8 cellular contexts compared by ENCODE assay signal in the genomic region with DNA sequence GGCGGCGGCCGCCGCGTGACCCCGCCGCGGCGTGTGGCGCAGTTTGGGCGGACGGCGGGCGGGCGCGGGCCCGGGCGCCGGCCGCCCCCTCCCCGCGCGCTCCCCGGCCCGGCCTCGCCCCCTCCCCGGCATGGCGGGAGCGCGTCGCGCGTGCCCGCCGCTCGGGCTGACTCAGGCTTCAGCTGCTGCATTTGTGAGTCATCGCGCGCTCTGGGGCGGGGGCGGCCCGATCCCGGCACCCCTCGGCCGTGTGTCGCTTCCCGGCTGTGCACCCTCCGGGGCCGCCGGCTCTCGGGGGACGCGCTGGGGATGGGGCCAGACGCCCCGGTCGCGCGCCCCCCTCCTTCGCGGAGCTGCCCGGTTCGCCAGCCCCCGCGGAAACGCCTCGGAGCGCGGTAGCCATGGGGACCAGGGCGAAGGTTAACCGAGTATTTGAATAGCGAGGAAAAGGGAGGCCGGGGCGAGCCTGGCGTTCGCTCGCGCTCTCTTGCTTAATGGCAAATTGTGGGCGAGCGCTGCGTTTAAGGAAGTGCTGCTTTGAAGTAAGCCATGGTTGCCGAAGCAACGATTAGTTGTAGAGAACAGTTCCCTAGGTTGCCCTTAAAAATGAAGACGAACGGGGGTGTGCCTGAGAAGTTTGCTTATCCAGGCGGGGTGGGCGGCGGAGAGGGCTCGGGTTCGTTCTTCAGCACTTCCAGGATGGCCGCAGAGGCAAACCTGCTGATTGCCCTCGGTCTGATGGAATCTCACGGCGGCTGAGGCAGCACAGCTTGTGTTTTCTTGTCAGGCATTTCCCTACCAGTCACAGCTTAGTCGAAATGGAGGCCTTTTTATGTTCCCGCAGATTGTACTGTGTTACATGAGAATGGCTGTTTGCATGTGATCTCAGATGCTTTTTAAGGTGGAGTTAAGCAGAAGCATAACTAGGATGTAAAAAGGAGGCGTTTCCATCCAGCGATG. TPM values are rescaled to one million over a fixed set of nuclear protein-coding genes. Genes with fewer than 3 reads are reported as not detected.
A peak's percentile ranks its signal among the peaks of the same experiment; 100 is the strongest.
DNase-seq lines count a peak whose midpoint lies in the region; ATAC-seq and TF ChIP-seq lines count a peak whose summit lies in the region.

No MANE protein-coding gene starts in this region.

- H3K4me1 ChIP-seq in OCI-LY3 (ENCODE audit: low read length) (peaks cover 46% of the 10 kb centered on the region), esophagus squamous epithelium (peaks cover 4 to 44% (median 23%) of the 10 kb centered on the region in 3 donors)

- peaks cover 50% of the 10 kb centered on the region for H3K4me1 Mint-ChIP-seq in activated T-cell treated with anti-CD3 and anti-CD28 coated beads, Interleukin-2, amount 50 U/mL, for 72 hours (ENCODE audit: low read depth)

- no peaks in the 10 kb centered on the region for H3K9me3 Mint-ChIP-seq in activated T-cell treated with anti-CD3 and anti-CD28 coated beads, Interleukin-2, amount 50 U/mL, for 72 hours

- H3K27me3 ChIP-seq in OCI-LY3 (ENCODE audit: low read depth, low read length) (no peaks in the 10 kb centered on the region), esophagus squamous epithelium (no peaks in the 10 kb centered on the region)

- H3K4me3 ChIP-seq in OCI-LY3 (ENCODE audit: low read length) (peak overlapping the region; percentile 91), esophagus squamous epithelium (peak overlapping the region; percentile 89 to 100 (median 96))

- H3K4me2 ChIP-seq in OCI-LY3 (ENCODE audit: low read length), result peak overlapping the region; percentile 94

- peaks cover 47% of the 10 kb centered on the region for H3K79me2 ChIP-seq in OCI-LY3 (ENCODE audit: low read length)

- H3K27ac ChIP-seq in OCI-LY3 (ENCODE audit: low read length) (peak overlapping the region; percentile 90), esophagus squamous epithelium (peak overlapping the region; percentile 99 to 100 (median 100))

- H3K4me3 Mint-ChIP-seq in activated T-cell treated with anti-CD3 and anti-CD28 coated beads, Interleukin-2, amount 50 U/mL, for 72 hours, result peak overlapping the region; percentile 86 to 91

- H3K27ac Mint-ChIP-seq in activated T-cell treated with anti-CD3 and anti-CD28 coated beads, Interleukin-2, amount 50 U/mL, for 72 hours, result peak overlapping the region; percentile 93

- peak; percentile 75 for DNase-seq in NCI-H345 (lab: John Stamatoyannopoulos, UW)
- DNase-seq in NCI-H345 treated with DMSO at 0.1 percent for 48 hours (lab: John Stamatoyannopoulos, UW; ENCODE audit: unreplicated experiment), result no peak
- DNase-seq in activated T-cell treated with anti-CD3 and anti-CD28 coated beads, Interleukin-2, amount 50 U/mL, for 72 hours, result peak; percentile 86 to 87
- peak; percentile 27 for DNase-seq in esophagus squamous epithelium (lab: John Stamatoyannopoulos, UW)
- peak; percentile 84 for DNase-seq in myocyte (ENCODE audit: low read depth)
- DNase-seq in stimulated activated CD8-positive, alpha-beta memory T cell treated with anti-CD3 and anti-CD28 coated beads, Interleukin-4, amount 100 ng/mL, for 48 hours, result peak; percentile 84

- H3K36me3 Mint-ChIP-seq in activated T-cell treated with anti-CD3 and anti-CD28 coated beads, Interleukin-2, amount 50 U/mL, for 72 hours (ENCODE audit: insufficient read depth in 2 of 2), result peaks cover 29 to 43% of the 10 kb centered on the region in 2 donors

- H3K9me3 ChIP-seq in OCI-LY3 (ENCODE audit: insufficient read depth, low read length), result no peaks in the 10 kb centered on the region
- H3K9me3 ChIP-seq in esophagus squamous epithelium, result no peaks in the 10 kb centered on the region

- H2AFZ ChIP-seq in OCI-LY3 (ENCODE audit: low read depth, low read length), result no peak overlapping the region

- TF ChIP-seq POLR2A in esophagus squamous epithelium (IDR thresholded peaks at IDR 0.05), result peak in 1 of 4 donors; percentile 37

- no peaks in the 10 kb centered on the region for H3K27me3 Mint-ChIP-seq in activated T-cell treated with anti-CD3 and anti-CD28 coated beads, Interleukin-2, amount 50 U/mL, for 72 hours (ENCODE audit: low read depth)

- peaks cover 46% of the 10 kb centered on the region for H4K20me1 ChIP-seq in OCI-LY3 (ENCODE audit: insufficient read depth, low read length)

- WGBS in esophagus squamous epithelium, 2 donors, result 0 to 2% methylated on average over 17 to 28 of the region's 97 CpGs

- H3K36me3 ChIP-seq in OCI-LY3 (replicated peaks; ENCODE audit: low read depth, low read length) (peaks cover 51% of the 10 kb centered on the region), esophagus squamous epithelium (peaks cover 24 to 49% (median 32%) of the 10 kb centered on the region in 3 donors)

- TF ChIP-seq CTCF in OCI-LY3 (IDR thresholded peaks at IDR 0.05; ENCODE audit: low read depth, low read length) (no peak), esophagus squamous epithelium (IDR thresholded peaks at IDR 0.05) (no peak)

- intact Hi-C loops in esophagus squamous epithelium (cut with DNase I), result loop anchor here (10.0 kb wide), 1 partner anchor 50 kb away; a partner anchor contains a TSS

- peak; percentile 16 for ATAC-seq in HG02981 (IDR thresholded peaks at IDR 0.05; ENCODE audit: unreplicated experiment)
- peak; percentile 49 to 55 for ATAC-seq in activated T-cell treated with anti-CD3 and anti-CD28 coated beads, Interleukin-2, amount 50 U/mL, for 72 hours (replicated peaks in 1 of 2)

- peak overlapping the region; percentile 99 for H3K9ac ChIP-seq in OCI-LY3 (ENCODE audit: low read length)

RNA-seq across cellular contexts. Expression of a gene that starts 0.9 kb away (rescaled TPM):
- 100 to 1,000 TPM; 295 to 377 TPM for total RNA-seq in activated T-cell treated with anti-CD3 and anti-CD28 coated beads, Interleukin-2, amount 50 U/mL, for 72 hours
- total RNA-seq in esophagus squamous epithelium (100 to 1,000 TPM; 157 to 273 (median 211) TPM), myocyte (149 and 176 TPM in 2 replicates)
- 247 TPM for polyA plus RNA-seq in myocyte (2012)

RNA-seq across cellular contexts. Expression of a gene that starts 50.3 kb away (rescaled TPM):
- 10 to 100 TPM; 80.6 to 95.5 TPM for total RNA-seq in activated T-cell treated with anti-CD3 and anti-CD28 coated beads, Interleukin-2, amount 50 U/mL, for 72 hours
- total RNA-seq in esophagus squamous epithelium, result 100 to 1,000 TPM in 1 of 4 donors, 10 to 100 TPM in 3; 44.4 to 112 (median 67.5) TPM
- total RNA-seq in myocyte, result 82.0 and 87.4 TPM in 2 replicates
- polyA plus RNA-seq in myocyte (2012), result 55.8 TPM
